Comparison of ENCODE assay signal across 21 cellular contexts in the genomic region with DNA sequence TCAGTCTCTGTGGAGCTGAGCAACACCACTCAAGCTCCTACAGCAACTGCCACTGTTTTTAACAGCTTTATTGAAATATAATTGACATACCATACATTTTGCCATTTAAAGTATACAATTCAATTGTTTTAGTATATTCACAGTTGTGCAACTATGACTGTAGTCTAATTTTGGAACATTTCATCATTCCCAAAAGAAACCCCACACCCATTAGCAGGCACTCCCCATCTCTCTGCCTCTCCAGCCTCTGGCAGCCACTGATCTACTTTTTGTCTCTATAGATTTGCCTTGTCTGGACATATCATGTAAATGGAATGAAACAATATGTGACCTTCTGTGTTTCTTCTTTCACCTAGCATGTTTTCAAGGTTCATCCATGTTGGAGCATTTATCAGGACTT. TPM values are rescaled to one million over a fixed set of nuclear protein-coding genes. Genes with fewer than 3 reads are reported as not detected.
DNase-seq lines count a peak whose midpoint lies in the region; ATAC-seq and TF ChIP-seq lines count a peak whose summit lies in the region.
"Had no signal": no experiment of that assay in that cellular context is flagged by ENCODE, and none has a peak within 500 bp of the region (broad histone marks: within the 10 kb centered on the region; RNA-seq: fewer than 3 reads in every experiment).

No MANE protein-coding gene starts in this region.

- H3K4me1 ChIP-seq in RWPE2 (ENCODE audit: insufficient read depth, poor library complexity, severe bottlenecking) (peaks cover 11% of the 10 kb centered on the region), skeletal muscle satellite cell (ENCODE audit: control insufficient read depth, insufficient read depth, low read length) (peaks cover 36% of the 10 kb centered on the region)

- H3K9ac ChIP-seq in skeletal muscle satellite cell (ENCODE audit: low read depth, low read length): no peak overlapping the region
- H3K9ac ChIP-seq: BLaER1 had no signal

- peaks cover 4% of the 10 kb centered on the region for H3K36me3 Mint-ChIP-seq in type B pancreatic cell

- no peak overlapping the region for H3K4me3 ChIP-seq in RWPE2 (ENCODE audit: severe bottlenecking)
- H3K4me3 ChIP-seq in fibroblast of pulmonary artery (replicated peaks; ENCODE audit: low read depth, low read length): no peak overlapping the region
- H3K4me3 ChIP-seq in skeletal muscle satellite cell (ENCODE audit: low read length): no peak overlapping the region
- H3K4me3 ChIP-seq: BLaER1, lung, upper lobe of left lung had no signal

- H3K27me3 Mint-ChIP-seq in type B pancreatic cell: no peaks in the 10 kb centered on the region

- peak overlapping the region; percentile 11 for H3K27ac ChIP-seq in RWPE2 (ENCODE audit: poor library complexity, severe bottlenecking)
- H3K27ac ChIP-seq: BLaER1, upper lobe of left lung had no signal

- H3K9me3 ChIP-seq in RWPE2 (ENCODE audit: severe bottlenecking) (no peaks in the 10 kb centered on the region), skeletal muscle satellite cell (replicated peaks; ENCODE audit: low read length) (no peaks in the 10 kb centered on the region)
- H3K9me3 ChIP-seq: upper lobe of left lung had no signal

- no peaks in the 10 kb centered on the region for H3K27me3 ChIP-seq in RWPE2 (ENCODE audit: insufficient read depth, poor library complexity, severe bottlenecking)
- no peaks in the 10 kb centered on the region for H3K27me3 ChIP-seq in skeletal muscle satellite cell (ENCODE audit: control insufficient read depth, insufficient read depth, low read length)
- H3K27me3 ChIP-seq: BLaER1, upper lobe of left lung had no signal

- TF ChIP-seq CTCF in RWPE2 (IDR thresholded peaks at IDR 0.05; ENCODE audit: poor library complexity, severe bottlenecking) (no peak), fibroblast of pulmonary artery (IDR thresholded peaks at IDR 0.05; ENCODE audit: low read length, missing control alignments) (no peak), type B pancreatic cell (conservative IDR thresholded peaks at IDR 0.05) (no peak)

- peak; percentile 2 for DNase-seq in SIG-M5 treated with dmso at 0.1 percent for 504 hours (lab: John Stamatoyannopoulos, UW; ENCODE audit: unreplicated experiment)
- no peak for DNase-seq in SIG-M5 (lab: John Stamatoyannopoulos, UW)
- no peak for DNase-seq in RWPE2 (ENCODE audit: low spot score)
- peak; percentile 60 for DNase-seq in fibroblast of pulmonary artery (ENCODE audit: low read depth)
- no peak for DNase-seq in DMS79 treated with DMSO at 0.1 percent for 48 hours (lab: John Stamatoyannopoulos, UW)
- no peak for DNase-seq in type B pancreatic cell (ENCODE audit: extremely low spot score, unreplicated experiment)
- DNase-seq in activated CD4-positive, CD25-positive, alpha-beta regulatory T cell treated with anti-CD3 and anti-CD28 coated beads, Interleukin-2, amount 50 U/mL, for 72 hours: no peak
- DNase-seq: activated CD4-positive, alpha-beta T cell treated with anti-CD3 and anti-CD28 coated beads for 1 hour; activated naive CD4-positive, alpha-beta T cell treated with anti-CD3 and anti-CD28 coated beads for 36 hours; activated T-cell treated with anti-CD3 and anti-CD28 coated beads, Interleukin-2, amount 50 U/mL, for 4 hours; amygdala; NCI-H2171 treated with DMSO at 0.1 percent for 48 hours; NCI-H526; nucleus accumbens; retina; SHP77 treated with DMSO at 0.1 percent for 48 hours; stimulated activated CD4-positive, alpha-beta T cell treated with anti-CD3 and anti-CD28 coated beads, Interleukin-15, amount 100 ng/mL, for 24 hours; upper lobe of left lung had no signal

- H3K4me1 Mint-ChIP-seq in type B pancreatic cell (ENCODE audit: unreplicated experiment): peaks cover 14% of the 10 kb centered on the region

- no peaks in the 10 kb centered on the region for H3K9me3 Mint-ChIP-seq in type B pancreatic cell
- H3K9me3 Mint-ChIP-seq: activated naive CD4-positive, alpha-beta T cell treated with anti-CD3 and anti-CD28 coated beads for 36 hours; activated T-cell treated with anti-CD3 and anti-CD28 coated beads, Interleukin-2, amount 50 U/mL, for 4 hours had no signal

- peak; percentile 35; the same call in 1 of the 3 replicates for ATAC-seq in RWPE2 (ENCODE audit: low read depth)
- ATAC-seq: activated T-cell treated with anti-CD3 and anti-CD28 coated beads, Interleukin-2, amount 50 U/mL, for 4 hours had no signal

- no peak overlapping the region for H3K4me3 Mint-ChIP-seq in type B pancreatic cell
- H3K4me3 Mint-ChIP-seq: activated naive CD4-positive, alpha-beta T cell treated with anti-CD3 and anti-CD28 coated beads for 36 hours; activated T-cell treated with anti-CD3 and anti-CD28 coated beads, Interleukin-2, amount 50 U/mL, for 4 hours had no signal

- H3K27ac Mint-ChIP-seq in type B pancreatic cell: no peak overlapping the region
- H3K27ac Mint-ChIP-seq: activated naive CD4-positive, alpha-beta T cell treated with anti-CD3 and anti-CD28 coated beads for 36 hours had no signal

- H3K4me2 ChIP-seq in skeletal muscle satellite cell (ENCODE audit: low read length): peak overlapping the region; percentile 21
- H3K4me2 ChIP-seq: BLaER1 had no signal

- H3K36me3 ChIP-seq in RWPE2 (ENCODE audit: low read depth) (peaks cover 13% of the 10 kb centered on the region; the same call in 1 of the 2 replicates), skeletal muscle satellite cell (ENCODE audit: insufficient read depth, low read length) (peaks cover 10% of the 10 kb centered on the region)
- H3K36me3 ChIP-seq: upper lobe of left lung had no signal

RNA-seq across cellular contexts. Expression of gene RUSC2, which starts 43.5 kb away (rescaled TPM):
- total RNA-seq in skeletal muscle satellite cell (2012; rRNA removed): 19.5 and 22.5 TPM in 2 replicates
- 6.3 and 22.1 TPM in 2 replicates for total RNA-seq in type B pancreatic cell (ENCODE audit: low replicate concordance)

Comparison
In these comparisons a context has a peak if more than half of its experiments do, and no peak if none do; other contexts are left out.
1. DNase-seq: peak in SIG-M5 treated with dmso at 0.1 percent for 504 hours (single experiment) and fibroblast of pulmonary artery (single experiment); none in SIG-M5 (single experiment), RWPE2 (single experiment), DMS79 treated with DMSO at 0.1 percent for 48 hours (single experiment), type B pancreatic cell (single experiment) and activated CD4-positive, CD25-positive, alpha-beta regulatory T cell treated with anti-CD3 and anti-CD28 coated beads, Interleukin-2, amount 50 U/mL, for 72 hours (single experiment).